ENCODE assay signal across 20 cellular contexts in genomic region chr6:5293692-5294091, GRCh38. TPM values are rescaled to one million over a fixed set of nuclear protein-coding genes. Genes with fewer than 3 reads are reported as not detected.
A peak's percentile ranks its signal among the peaks of the same experiment; 100 is the strongest.
DNase-seq lines count a peak whose midpoint lies in the region; ATAC-seq, FAIRE-seq and TF ChIP-seq lines count a peak whose summit lies in the region.
"Had no signal": no experiment of that assay in that cellular context is flagged by ENCODE, and none has a peak within 500 bp of the region (broad histone marks: within the 10 kb centered on the region; RNA-seq: fewer than 3 reads in every experiment).

No MANE protein-coding gene starts in this region.

- TF ChIP-seq POLR2A in K562 (conservative IDR thresholded peaks at IDR 0.05), result no peak

- intact Hi-C loops in K562 (cut with micrococcal nuclease), result no loop called here

- no peak for TF ChIP-seq RAD21 in K562 (CRISPR knock-in tag; conservative IDR thresholded peaks at IDR 0.05 in 1 of 2, IDR thresholded peaks at IDR 0.05 in 1 of 2)

- H3K4me3 Mint-ChIP-seq in T-helper 17 cell (peak overlapping the region; percentile 10), naive B cell (peak overlapping the region in 1 of 8 donors; percentile 5)
- no peak overlapping the region for H3K4me3 Mint-ChIP-seq in stimulated activated memory B cell treated with anti-CD40 and anti-IgM and Interleukin-4, amounts not matched to agents 10 μg/mL and 1 μg/mL and 100 μg/mL, for 72 hours
- H3K4me3 Mint-ChIP-seq: CD8-positive, alpha-beta T cell had no signal

- H4K20me1 ChIP-seq in K562 (replicated peaks; ENCODE audit: control insufficient read depth, insufficient read depth, low read length), result no peaks in the 10 kb centered on the region

- FAIRE-seq in K562 (lab: Jason Lieb, UNC), result no peak
- FAIRE-seq: A549, D721Med, GM12892, H54 had no signal

- H3K9me3 ChIP-seq in T-helper 17 cell (ENCODE audit: control insufficient read depth, low read length, poor library complexity, severe bottlenecking), result no peaks in the 10 kb centered on the region
- no peaks in the 10 kb centered on the region for H3K9me3 ChIP-seq in K562 (replicated peaks; ENCODE audit: control insufficient read depth, insufficient read depth, low read depth, low read length)
- H3K9me3 ChIP-seq: A549, BE2C had no signal

- H3K27ac ChIP-seq in K562 (ENCODE audit: extremely low read depth, low read depth, low read length), result peak overlapping the region; percentile 83; the same call in 1 of the 3 replicates
- H3K27ac ChIP-seq: A549, GM23248 had no signal

- TF ChIP-seq EP300 in K562 (IDR thresholded peaks at IDR 0.05; ENCODE audit: low read length), result no peak

- DNase-seq in T-helper 17 cell, result no peak
- DNase-seq in K562 (ENCODE audit: extremely low read depth in 1 of 4, low spot score in 3 of 4), result no peak
- no peak for DNase-seq in naive B cell
- no peak for DNase-seq in stimulated activated CD4-positive, alpha-beta T cell treated with anti-CD3 and anti-CD28 coated beads, Interleukin-15, amount 100 ng/mL, for 24 hours
- DNase-seq in NCI-H1048 (lab: John Stamatoyannopoulos, UW), result no peak
- DNase-seq: BE2C; CD8-positive, alpha-beta T cell; COR-L47; DND-41; GDM1; GM23248; IMR-90 had no signal

- no peak overlapping the region for H2AFZ ChIP-seq in K562 (ENCODE audit: low read depth, low read length)
- H2AFZ ChIP-seq: GM23248 had no signal

- WGBS in K562 (ENCODE audit: insufficient coverage, low coverage, missing lambda C conversion rate), result 58% methylated on average over 2 of the region's 2 CpGs

- peaks cover 24% of the 10 kb centered on the region for H3K4me1 Mint-ChIP-seq in T-helper 17 cell
- peaks cover 41 to 47% (median 42%) of the 10 kb centered on the region in 3 donors for H3K4me1 Mint-ChIP-seq in naive B cell
- H3K4me1 Mint-ChIP-seq in stimulated activated memory B cell treated with anti-CD40 and anti-IgM and Interleukin-4, amounts not matched to agents 10 μg/mL and 1 μg/mL and 100 μg/mL, for 72 hours, result peaks cover 44% of the 10 kb centered on the region

- no peak overlapping the region; the same call in 1 of the 2 replicates for H3K4me2 ChIP-seq in K562 (ENCODE audit: insufficient read depth, low read length)
- H3K4me2 ChIP-seq: A549 had no signal

- H3K27ac Mint-ChIP-seq in T-helper 17 cell (peak overlapping the region; percentile 49), naive B cell (peak overlapping the region in 4 of 6 donors; percentile 1 to 80 (median 44))
- peak overlapping the region; percentile 84 for H3K27ac Mint-ChIP-seq in stimulated activated memory B cell treated with anti-CD40 and anti-IgM and Interleukin-4, amounts not matched to agents 10 μg/mL and 1 μg/mL and 100 μg/mL, for 72 hours
- H3K27ac Mint-ChIP-seq: CD8-positive, alpha-beta T cell had no signal

- CTCF ChIA-PET in K562 (lab: Yijun Ruan, JAX; ENCODE audit: low intra/inter-chr PET ratio), result no interaction called here

- H3K27me3 Mint-ChIP-seq in T-helper 17 cell (no peaks in the 10 kb centered on the region), naive B cell (no peaks in the 10 kb centered on the region)
- no peaks in the 10 kb centered on the region for H3K27me3 Mint-ChIP-seq in stimulated activated memory B cell treated with anti-CD40 and anti-IgM and Interleukin-4, amounts not matched to agents 10 μg/mL and 1 μg/mL and 100 μg/mL, for 72 hours

- no TSS peak for BruUV-seq in K562 (replicated peaks; lab: Mats Ljungman, UMichigan)

- H3K4me1 ChIP-seq in K562 (replicated peaks in 1 of 2; ENCODE audit: control insufficient read depth in 2 of 2, insufficient read depth in 2 of 2, low read length in 2 of 2), result peaks cover 5 to 15% of the 10 kb centered on the region in 2 experiments
- H3K4me1 ChIP-seq: A549, BE2C had no signal

- H3K79me2 ChIP-seq in K562 (ENCODE audit: control insufficient read depth, insufficient read depth, low read length), result peaks cover 27% of the 10 kb centered on the region

- no peaks in the 10 kb centered on the region for H3K27me3 ChIP-seq in K562 (ENCODE audit: control insufficient read depth in 2 of 2, insufficient read depth in 2 of 2, low read length in 2 of 2)
- H3K27me3 ChIP-seq: BE2C had no signal

- H3K4me3 ChIP-seq in K562, result no peak overlapping the region
- H3K4me3 ChIP-seq: A549, GM23248 had no signal

- H3K9me3 Mint-ChIP-seq in naive B cell, result peaks cover 0 to 9% (median 0%) of the 10 kb centered on the region in 7 donors
- no peaks in the 10 kb centered on the region for H3K9me3 Mint-ChIP-seq in stimulated activated memory B cell treated with anti-CD40 and anti-IgM and Interleukin-4, amounts not matched to agents 10 μg/mL and 1 μg/mL and 100 μg/mL, for 72 hours
- H3K9me3 Mint-ChIP-seq: CD14-positive monocyte; CD8-positive, alpha-beta T cell had no signal

- no peaks in the 10 kb centered on the region for H3K9me1 ChIP-seq in K562 (ENCODE audit: control insufficient read depth, insufficient read depth, low read length)

- H3K36me3 Mint-ChIP-seq in T-helper 17 cell (ENCODE audit: low read depth) (peaks cover 4% of the 10 kb centered on the region), naive B cell (peaks cover 7 to 11% of the 10 kb centered on the region in 2 donors)
- peaks cover 13% of the 10 kb centered on the region for H3K36me3 Mint-ChIP-seq in stimulated activated memory B cell treated with anti-CD40 and anti-IgM and Interleukin-4, amounts not matched to agents 10 μg/mL and 1 μg/mL and 100 μg/mL, for 72 hours

- POLR2A ChIA-PET in K562 (lab: Yijun Ruan, JAX), result interaction anchor here (1.0 to 1.5 kb wide), 2 partner anchors 9 to 24 kb away, joined by 3 to 5 read pairs; no protein-coding TSS in a partner anchor

- no peak for TF ChIP-seq CTCF in K562 (IDR thresholded peaks at IDR 0.05 in 2 of 3, conservative IDR thresholded peaks at IDR 0.05 in 1 of 3; ENCODE audit: insufficient read depth in 2 of 3, low read depth in 1 of 3, low read length in 3 of 3)

- ATAC-seq in T-helper 17 cell, result no peak
- ATAC-seq in K562, result no peak
- no peak for ATAC-seq in naive B cell (ENCODE audit: low read depth in 2 of 2)
- ATAC-seq in stimulated activated memory B cell treated with anti-CD40 and anti-IgM and Interleukin-4, amounts not matched to agents 10 μg/mL and 1 μg/mL and 100 μg/mL, for 72 hours, result no peak
- ATAC-seq in GM21423 (IDR thresholded peaks at IDR 0.05; ENCODE audit: unreplicated experiment), result no peak
- ATAC-seq: A549; CD8-positive, alpha-beta T cell; HCT116 had no signal

- H3K9ac ChIP-seq in K562 (ENCODE audit: insufficient read depth in 1 of 2, low read depth in 2 of 2, low read length in 2 of 2), result peak overlapping the region in 1 of 2 experiments; percentile 56; a peak in 1 of 4 replicates
- H3K9ac ChIP-seq: GM23248 had no signal

- H3K36me3 ChIP-seq in K562 (ENCODE audit: control insufficient read depth, insufficient read depth, low read length), result no peaks in the 10 kb centered on the region
- H3K36me3 ChIP-seq: BE2C had no signal

- in situ Hi-C loops in K562 (cut with MboI), result no loop called here

TF ChIP-seq in K562, 482 proteins besides CTCF, POLR2A, EP300 and RAD21 (continues in another document):
- no peak for TF ChIP-seq MLX (CRISPR knock-in tag; conservative IDR thresholded peaks at IDR 0.05)
- no peak for TF ChIP-seq KAT8 (IDR thresholded peaks at IDR 0.05; ENCODE audit: low read depth)

RNA-seq across cellular contexts. Expression of gene FARS2, which starts 32.4 kb away (rescaled TPM):
- 10 to 100 TPM; 20.7 to 26.4 TPM for total RNA-seq in T-helper 17 cell
- total RNA-seq in K562 (2011; cell fraction: chromatin; rRNA removed; ENCODE audit: low replicate concordance), result 45.6 and 71.4 TPM in 2 replicates
- total RNA-seq in K562 (2011; cell fraction: nucleolus; rRNA removed), result 42.9 and 58.8 TPM in 2 replicates
- 45.3 and 48.5 TPM in 2 replicates for total RNA-seq in K562 (2011; cell fraction: nucleoplasm; rRNA removed)
- 22.5 and 30.7 TPM in 2 replicates for total RNA-seq in K562 (2014; rRNA removed)
- total RNA-seq in K562 (2014; rRNA removed; fragmentation: Illumina TruSeq; extraction: Trizol), result 24.3 and 27.5 TPM in 2 replicates
- 27.9 and 28.1 TPM in 2 replicates for total RNA-seq in K562 (2015; rRNA removed; fragmentation: Illumina TruSeq; extraction: Trizol)
- 25.8 and 26.6 TPM in 2 replicates for total RNA-seq in K562 (2021)
- polyA plus RNA-seq in K562 (2011; rRNA removed), result 26.1 and 27.0 TPM in 2 replicates
- polyA plus RNA-seq in K562 (2011; cell fraction: cytosol; rRNA removed), result 27.4 and 27.7 TPM in 2 replicates
- polyA plus RNA-seq in K562 (2011; cell fraction: nucleus; rRNA removed), result 15.7 and 17.5 TPM in 2 replicates
- 21.3 and 22.0 TPM in 2 replicates for polyA plus RNA-seq in K562 (2012)
- 24.1 and 25.9 TPM in 2 replicates for polyA plus RNA-seq in K562 (2014; fragmentation: Illumina TruSeq; extraction: Trizol)
- polyA plus RNA-seq in K562 (2014; fragmentation: Nextera tagmentation; extraction: Ambion mirVana), result 10 to 100 TPM; 52.3 to 62.2 TPM
- 16.5 and 25.5 TPM in 2 replicates for polyA plus RNA-seq in K562 (2014; rRNA removed)
- 62.9 TPM in 2 replicates for polyA minus RNA-seq in K562 (2011; rRNA and poly(A)+ RNA removed)
- 21.6 and 22.2 TPM in 2 replicates for polyA minus RNA-seq in K562 (2011; cell fraction: cytosol; rRNA and poly(A)+ RNA removed)
- polyA minus RNA-seq in K562 (2011; cell fraction: nucleus; rRNA and poly(A)+ RNA removed), result 62.1 and 76.5 TPM in 2 replicates
- 10 to 100 TPM; 25.7 to 35.9 (median 27.6) TPM for polyA plus RNA-seq in naive B cell (ENCODE audit: low read depth in 6 of 6)

RNA-seq across cellular contexts. Expression of gene LYRM4, which starts 32.9 kb away (rescaled TPM):
- total RNA-seq in T-helper 17 cell, result 10 to 100 TPM; 14.6 to 19.2 TPM
- 27.0 and 54.7 TPM in 2 replicates for total RNA-seq in K562 (2011; cell fraction: chromatin; rRNA removed; ENCODE audit: low replicate concordance)
- 13.8 and 16.4 TPM in 2 replicates for total RNA-seq in K562 (2011; cell fraction: nucleolus; rRNA removed)
- total RNA-seq in K562 (2011; cell fraction: nucleoplasm; rRNA removed), result 46.3 and 95.0 TPM in 2 replicates
- 24.2 and 28.8 TPM in 2 replicates for total RNA-seq in K562 (2014; rRNA removed)
- 41.1 and 41.8 TPM in 2 replicates for total RNA-seq in K562 (2014; rRNA removed; fragmentation: Illumina TruSeq; extraction: Trizol)
- total RNA-seq in K562 (2015; rRNA removed; fragmentation: Illumina TruSeq; extraction: Trizol), result 29.0 and 33.9 TPM in 2 replicates
- total RNA-seq in K562 (2021), result 56.2 and 69.4 TPM in 2 replicates
- polyA plus RNA-seq in K562 (2011; rRNA removed), result 66.4 and 69.4 TPM in 2 replicates
- 44.2 and 62.9 TPM in 2 replicates for polyA plus RNA-seq in K562 (2011; cell fraction: cytosol; rRNA removed)
- polyA plus RNA-seq in K562 (2011; cell fraction: nucleus; rRNA removed), result 19.4 and 28.2 TPM in 2 replicates
- polyA plus RNA-seq in K562 (2012), result 38.7 and 53.8 TPM in 2 replicates
- 31.3 and 36.9 TPM in 2 replicates for polyA plus RNA-seq in K562 (2014; fragmentation: Illumina TruSeq; extraction: Trizol)
- 10 to 100 TPM; 50.2 to 61.0 TPM for polyA plus RNA-seq in K562 (2014; fragmentation: Nextera tagmentation; extraction: Ambion mirVana)
- polyA plus RNA-seq in K562 (2014; rRNA removed), result 29.9 and 40.8 TPM in 2 replicates
- polyA minus RNA-seq in K562 (2011; rRNA and poly(A)+ RNA removed), result 41.4 and 43.3 TPM in 2 replicates
- 13.4 and 17.3 TPM in 2 replicates for polyA minus RNA-seq in K562 (2011; cell fraction: cytosol; rRNA and poly(A)+ RNA removed)
- polyA minus RNA-seq in K562 (2011; cell fraction: nucleus; rRNA and poly(A)+ RNA removed), result 10.0 and 11.6 TPM in 2 replicates
- polyA plus RNA-seq in naive B cell (ENCODE audit: low read depth in 6 of 6), result 10 to 100 TPM; 33.1 to 44.6 (median 40.7) TPM
